Comparison of ENCODE assay signal across 9 cellular contexts in the genomic region with DNA sequence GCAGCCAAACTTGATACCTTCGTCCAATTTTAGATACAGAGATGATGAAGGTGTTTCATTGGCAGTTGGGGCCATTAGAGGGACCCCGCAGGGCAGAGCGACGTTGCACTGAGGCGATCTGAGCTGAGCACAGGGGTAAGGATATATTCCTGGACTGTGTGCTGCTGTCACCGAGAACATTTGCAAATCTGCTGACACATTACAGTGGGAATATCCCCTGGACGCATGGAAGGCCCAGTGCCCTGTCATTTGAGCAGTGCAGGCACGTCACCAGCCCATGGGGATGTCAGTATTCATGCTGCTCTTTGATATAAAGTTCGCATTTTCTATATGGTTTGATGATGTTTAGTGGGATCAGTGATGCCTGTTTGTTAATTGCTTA. TPM values are rescaled to one million over a fixed set of nuclear protein-coding genes. Genes with fewer than 3 reads are reported as not detected.
DNase-seq lines count a peak whose midpoint lies in the region; ATAC-seq and TF ChIP-seq lines count a peak whose summit lies in the region.
"Had no signal": no experiment of that assay in that cellular context is flagged by ENCODE, and none has a peak within 500 bp of the region (broad histone marks: within the 10 kb centered on the region; RNA-seq: fewer than 3 reads in every experiment).

No MANE protein-coding gene starts in this region.

- TF ChIP-seq EP300 in suprapubic skin (IDR thresholded peaks at IDR 0.05): no peak

- H3K4me1 Mint-ChIP-seq in chondrocyte (ENCODE audit: low read depth): peaks cover 41% of the 10 kb centered on the region

- 26% methylated on average over 9 of the region's 9 CpGs for WGBS in suprapubic skin

- no peaks in the 10 kb centered on the region for H3K27me3 ChIP-seq in suprapubic skin
- H3K27me3 ChIP-seq: SJCRH30 had no signal

- H3K9me3 Mint-ChIP-seq in chondrocyte (ENCODE audit: low read depth): peaks cover 22% of the 10 kb centered on the region

- DNase-seq in chondrocyte (ENCODE audit: low spot score) (no peak), omental fat pad (ENCODE audit: low spot score) (no peak), LoVo (ENCODE audit: low spot score) (no peak), suprapubic skin (ENCODE audit: low spot score in 2 of 2) (no peak)

- peak overlapping the region; percentile 67 for H3K4me3 Mint-ChIP-seq in chondrocyte (ENCODE audit: unreplicated experiment)

- TF ChIP-seq CTCF in chondrocyte (IDR thresholded peaks at IDR 0.05) (no peak), omental fat pad (IDR thresholded peaks at IDR 0.05) (no peak), suprapubic skin (IDR thresholded peaks at IDR 0.05) (no peak)

- ATAC-seq in GM18502 (IDR thresholded peaks at IDR 0.05; ENCODE audit: poor library complexity, unreplicated experiment): peak; percentile 9
- ATAC-seq in HG03439 (IDR thresholded peaks at IDR 0.05; ENCODE audit: unreplicated experiment): peak; percentile 22
- peak; percentile 57 for ATAC-seq in omental fat pad (ENCODE audit: low FRiP score)
- no peak for ATAC-seq in HG03354 (IDR thresholded peaks at IDR 0.05; ENCODE audit: poor library complexity, severe bottlenecking, unreplicated experiment)
- ATAC-seq in GM19452 (IDR thresholded peaks at IDR 0.05; ENCODE audit: unreplicated experiment): no peak

- no peaks in the 10 kb centered on the region for H3K9me3 ChIP-seq in suprapubic skin
- H3K9me3 ChIP-seq: SJCRH30 had no signal

- no peaks in the 10 kb centered on the region for H3K27me3 Mint-ChIP-seq in chondrocyte (ENCODE audit: low read depth)

- no peak overlapping the region for H3K4me3 ChIP-seq in suprapubic skin
- H3K4me3 ChIP-seq: SJCRH30 had no signal

- peak overlapping the region; percentile 60 for H3K27ac Mint-ChIP-seq in chondrocyte (ENCODE audit: unreplicated experiment)

- peaks cover 8% of the 10 kb centered on the region for H3K4me1 ChIP-seq in suprapubic skin

- H3K36me3 Mint-ChIP-seq in chondrocyte (ENCODE audit: low read depth): peaks cover 5% of the 10 kb centered on the region

- no peak for TF ChIP-seq POLR2A in suprapubic skin (IDR thresholded peaks at IDR 0.05)

- no peak overlapping the region for H3K27ac ChIP-seq in suprapubic skin
- H3K27ac ChIP-seq: SJCRH30 had no signal

- H3K36me3 ChIP-seq in suprapubic skin: no peaks in the 10 kb centered on the region
- H3K36me3 ChIP-seq: SJCRH30 had no signal

RNA-seq across cellular contexts. Expression of gene MMADHC, which starts 10.4 kb away (rescaled TPM):
- total RNA-seq in chondrocyte (90.4 to 95.4 TPM (median 92.8 TPM) in 3 replicates), omental fat pad (10 to 100 TPM; 58.5 to 96.5 (median 92.5) TPM), suprapubic skin (100 to 1,000 TPM in 1 of 4 donors, 10 to 100 TPM in 3; 46.9 to 102 (median 81.5) TPM)

Comparison
In these comparisons a context has a peak if more than half of its experiments do, and no peak if none do; other contexts are left out.
1. ATAC-seq: peak in GM18502 (single experiment), HG03439 (single experiment) and omental fat pad (single experiment); none in HG03354 (single experiment) and GM19452 (single experiment).